ENCODE assay signal across 39 cellular contexts in the genomic region with DNA sequence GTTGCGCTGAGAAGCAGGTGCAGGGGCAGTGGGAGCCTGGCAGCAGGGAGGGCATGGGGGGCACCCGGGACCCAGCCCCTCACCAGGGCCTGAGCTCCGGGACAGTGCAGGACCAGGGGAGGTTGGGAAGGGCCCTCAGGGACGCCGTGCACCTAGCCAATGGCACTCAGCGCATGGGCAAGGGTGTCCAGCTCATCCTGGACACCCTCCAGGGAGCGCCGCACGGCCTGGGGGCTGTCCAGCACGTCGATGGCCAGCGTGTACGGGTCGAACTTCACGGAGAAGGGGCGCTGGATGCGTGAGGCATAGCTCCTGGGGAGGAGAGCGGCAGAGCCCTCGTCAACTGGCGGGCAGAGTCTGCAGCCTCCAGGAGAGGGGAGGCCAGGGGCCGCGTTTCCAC. TPM values are rescaled to one million over a fixed set of nuclear protein-coding genes. Genes with fewer than 3 reads are reported as not detected.
"Had no signal": no experiment of that assay in that cellular context is flagged by ENCODE, and none has a peak within 500 bp of the region (broad histone marks: within the 10 kb centered on the region; RNA-seq: fewer than 3 reads in every experiment).

No MANE protein-coding gene starts in this region.

- H3K27me3 ChIP-seq: MG63 had no signal

- H3K9me3 ChIP-seq: MG63 had no signal

- DNase-seq: Karpas-422, Kasumi-1, MG63, MM.1S, MV-4-11, NCI-H1048, NCI-H1092, NCI-H1092 treated with DMSO at 0.1 percent for 48 hours, NCI-H1105, NCI-H1105 treated with DMSO at 0.1 percent for 48 hours, NCI-H1417, NCI-H1417 treated with DMSO at 0.1 percent for 48 hours, NCI-H1436, NCI-H1436 treated with DMSO at 0.1 percent for 48 hours, NCI-H146, NCI-H1694, NCI-H1694 treated with DMSO at 0.1 percent for 48 hours, NCI-H187, NCI-H187 treated with DMSO at 0.1 percent for 48 hours, NCI-H1930, NCI-H2029, NCI-H2029 treated with DMSO at 0.1 percent for 48 hours, NCI-H2081, NCI-H2081 treated with DMSO at 0.1 percent for 48 hours, NCI-H2107, NCI-H2171, NCI-H2171 treated with DMSO at 0.1 percent for 48 hours, NCI-H2227 treated with DMSO at 0.1 percent for 48 hours, NCI-H226, NCI-H345, NCI-H446, NCI-H446 treated with DMSO at 0.1 percent for 48 hours, NCI-H510A, NCI-H510A treated with DMSO at 0.1 percent for 48 hours, NCI-H524 had no signal

- H3K36me3 ChIP-seq: MG63 had no signal

- H3K4me3 ChIP-seq: MG63 had no signal

RNA-seq across cellular contexts. Expression of a gene that starts 3.1 kb away (rescaled TPM):
- total RNA-seq: LHCN-M2, M059J, MCF 10A, NCI-H460 had no signal

RNA-seq across cellular contexts. Expression of a gene that starts 7.5 kb away (rescaled TPM):
- total RNA-seq: LHCN-M2, NCI-H460 had no signal
